8 cellular contexts compared by ENCODE assay signal in the genomic region with DNA sequence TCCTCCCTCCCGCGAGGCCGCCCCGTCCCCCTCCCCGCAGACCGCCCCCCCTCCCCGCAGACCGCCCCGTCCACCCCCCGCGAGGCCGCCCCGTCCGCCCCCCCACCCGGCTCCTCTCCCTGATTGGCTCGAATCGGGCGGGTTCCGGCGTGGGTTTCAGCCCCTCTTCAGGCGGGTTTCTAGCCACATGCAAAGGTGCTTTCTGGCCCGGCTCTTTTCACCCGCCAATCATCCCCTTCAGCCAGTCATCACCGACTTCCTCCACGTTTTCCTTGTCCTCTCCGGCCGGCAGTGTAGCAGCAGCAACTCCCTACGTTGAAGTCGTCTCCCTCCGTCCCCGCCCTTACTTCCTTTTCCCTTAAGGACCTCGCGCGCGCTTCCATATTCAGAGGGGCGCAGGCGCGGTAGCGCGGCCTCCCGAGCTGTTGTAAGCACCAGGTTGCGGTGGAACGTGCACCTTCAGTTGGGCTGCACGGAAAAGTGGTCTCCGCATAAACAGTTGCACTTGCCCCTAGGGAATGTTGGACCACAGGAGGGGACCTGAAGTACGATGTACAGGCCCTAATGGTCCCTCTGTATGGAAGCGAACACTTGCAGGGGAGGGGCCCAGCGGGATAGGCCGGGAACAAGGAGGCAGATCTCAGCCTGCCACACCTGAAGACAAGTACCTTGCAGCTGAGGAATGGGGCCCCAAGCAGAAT. TPM values are rescaled to one million over a fixed set of nuclear protein-coding genes. Genes with fewer than 3 reads are reported as not detected.
A peak's percentile ranks its signal among the peaks of the same experiment; 100 is the strongest.
DNase-seq lines count a peak whose midpoint lies in the region; ATAC-seq, FAIRE-seq and TF ChIP-seq lines count a peak whose summit lies in the region.

No MANE protein-coding gene starts in this region.

- no peaks in the 10 kb centered on the region for H3K27me3 ChIP-seq in DOHH2 (ENCODE audit: control insufficient read depth, low read length)
- no peaks in the 10 kb centered on the region for H3K27me3 ChIP-seq in GM23248 (replicated peaks; ENCODE audit: insufficient read depth)
- no peaks in the 10 kb centered on the region for H3K27me3 ChIP-seq in Karpas-422 (ENCODE audit: low read length)

- DNase-seq in GM23248 (peak; percentile 96), Karpas-422 (peak; percentile 100), RCC 7860 (ENCODE audit: low spot score) (peak; percentile 87), fibroblast of gingiva (ENCODE audit: low read depth) (peak; percentile 96), naive B cell (peak; percentile 86)
- DNase-seq in activated T-helper 1 cell treated with anti-CD3 and anti-CD28 coated beads, Interleukin-12 subunit alpha, Interleukin-12 subunit beta, Interleukin-2, Interleukin-4 antibody, amounts not matched to agents 30 ng/mL and 10 ng/mL and 1 ng/mL, durations not matched to agents 14 hours and 24 hours and 36 hours (ENCODE audit: low spot score): peak; percentile 85
- DNase-seq in stimulated activated effector memory CD8-positive, alpha-beta T cell treated with anti-CD3 and anti-CD28 coated beads, Interleukin-12 subunit alpha, Interleukin-12 subunit beta, amount 100 ng/mL, for 72 hours (ENCODE audit: low spot score in 2 of 2): peak; percentile 63 to 93

- peak overlapping the region; percentile 83 for H3K9ac ChIP-seq in GM23248
- H3K9ac ChIP-seq in Karpas-422 (ENCODE audit: low read length): peak overlapping the region; percentile 91

- H3K4me3 ChIP-seq in DOHH2 (ENCODE audit: low read length) (peak overlapping the region; percentile 99), GM23248 (peak overlapping the region; percentile 90), Karpas-422 (ENCODE audit: low read length) (peak overlapping the region; percentile 82)

- intact Hi-C loops in activated T-helper 1 cell treated with anti-CD3 and anti-CD28 coated beads, Interleukin-12 subunit alpha, Interleukin-12 subunit beta, Interleukin-2, Interleukin-4 antibody, amounts not matched to agents 30 ng/mL and 10 ng/mL and 1 ng/mL, durations not matched to agents 14 hours and 24 hours and 36 hours (cut with micrococcal nuclease): loop anchor here (1.0 to 5.0 kb wide), 6 partner anchors 50 to 698 kb away; a partner anchor contains a TSS

- H4K20me1 ChIP-seq in DOHH2 (ENCODE audit: control insufficient read depth, insufficient read depth, low read depth, low read length): no peaks in the 10 kb centered on the region
- H4K20me1 ChIP-seq in GM23248 (ENCODE audit: insufficient read depth): no peaks in the 10 kb centered on the region
- H4K20me1 ChIP-seq in Karpas-422 (ENCODE audit: insufficient read depth, low read depth, low read length): no peaks in the 10 kb centered on the region

- H3F3A ChIP-seq in DOHH2 (ENCODE audit: control insufficient read depth, insufficient read depth) (no peaks in the 10 kb centered on the region), GM23248 (ENCODE audit: insufficient read depth) (no peaks in the 10 kb centered on the region)

- in situ Hi-C loops in GM23248 (cut with MboI): no loop called here

- H3K79me2 ChIP-seq in DOHH2 (ENCODE audit: control insufficient read depth, low read length): peaks cover 20% of the 10 kb centered on the region
- no peaks in the 10 kb centered on the region for H3K79me2 ChIP-seq in GM23248 (ENCODE audit: insufficient read depth)
- H3K79me2 ChIP-seq in Karpas-422 (ENCODE audit: low read length): no peaks in the 10 kb centered on the region

- no peak for FAIRE-seq in RCC 7860 (lab: Jason Lieb, UNC)

- H3K36me3 Mint-ChIP-seq in activated T-helper 1 cell treated with anti-CD3 and anti-CD28 coated beads, Interleukin-12 subunit alpha, Interleukin-12 subunit beta, Interleukin-2, Interleukin-4 antibody, amounts not matched to agents 30 ng/mL and 10 ng/mL and 1 ng/mL, durations not matched to agents 14 hours and 24 hours and 36 hours (ENCODE audit: low read depth): peaks cover 7% of the 10 kb centered on the region
- H3K36me3 Mint-ChIP-seq in naive B cell: peaks cover 8 to 12% of the 10 kb centered on the region in 2 donors
- peaks cover 16% of the 10 kb centered on the region for H3K36me3 Mint-ChIP-seq in stimulated activated effector memory CD8-positive, alpha-beta T cell treated with anti-CD3 and anti-CD28 coated beads, Interleukin-12 subunit alpha, Interleukin-12 subunit beta, amount 100 ng/mL, for 72 hours

- no peak for TF ChIP-seq CTCF in DOHH2 (IDR thresholded peaks at IDR 0.05; ENCODE audit: low read depth, low read length, poor library complexity, severe bottlenecking)

- H3K4me2 ChIP-seq in DOHH2 (ENCODE audit: low read length) (peak overlapping the region; percentile 95), GM23248 (ENCODE audit: unreplicated experiment) (peak overlapping the region; percentile 88), Karpas-422 (ENCODE audit: low read depth, low read length, poor library complexity, severe bottlenecking) (peak overlapping the region; percentile 92)

- no peaks in the 10 kb centered on the region for H3K27me3 Mint-ChIP-seq in activated T-helper 1 cell treated with anti-CD3 and anti-CD28 coated beads, Interleukin-12 subunit alpha, Interleukin-12 subunit beta, Interleukin-2, Interleukin-4 antibody, amounts not matched to agents 30 ng/mL and 10 ng/mL and 1 ng/mL, durations not matched to agents 14 hours and 24 hours and 36 hours (ENCODE audit: insufficient read depth)
- no peaks in the 10 kb centered on the region for H3K27me3 Mint-ChIP-seq in naive B cell

- ATAC-seq in naive B cell (ENCODE audit: low read depth in 2 of 2): peak; percentile 83 to 84
- peak; percentile 88 for ATAC-seq in stimulated activated effector memory CD8-positive, alpha-beta T cell treated with anti-CD3 and anti-CD28 coated beads, Interleukin-12 subunit alpha, Interleukin-12 subunit beta, amount 100 ng/mL, for 72 hours

- H3K9me3 ChIP-seq in DOHH2 (ENCODE audit: control insufficient read depth, insufficient read depth, low read length) (peaks cover 10% of the 10 kb centered on the region), GM23248 (ENCODE audit: low read depth) (no peaks in the 10 kb centered on the region), Karpas-422 (ENCODE audit: low read length) (peaks cover 9% of the 10 kb centered on the region)

- H3K27ac Mint-ChIP-seq in activated T-helper 1 cell treated with anti-CD3 and anti-CD28 coated beads, Interleukin-12 subunit alpha, Interleukin-12 subunit beta, Interleukin-2, Interleukin-4 antibody, amounts not matched to agents 30 ng/mL and 10 ng/mL and 1 ng/mL, durations not matched to agents 14 hours and 24 hours and 36 hours: peak overlapping the region; percentile 84
- H3K27ac Mint-ChIP-seq in naive B cell: peak overlapping the region; percentile 49 to 99 (median 96)
- H3K27ac Mint-ChIP-seq in stimulated activated effector memory CD8-positive, alpha-beta T cell treated with anti-CD3 and anti-CD28 coated beads, Interleukin-12 subunit alpha, Interleukin-12 subunit beta, amount 100 ng/mL, for 72 hours: peak overlapping the region; percentile 87

- H3K4me1 ChIP-seq in DOHH2 (ENCODE audit: control insufficient read depth, low read length) (peaks cover 30% of the 10 kb centered on the region), GM23248 (ENCODE audit: insufficient read depth) (no peaks in the 10 kb centered on the region), Karpas-422 (ENCODE audit: low read length) (peaks cover 23% of the 10 kb centered on the region)

- H3K36me3 ChIP-seq in DOHH2 (ENCODE audit: control insufficient read depth, low read length): peaks cover 9% of the 10 kb centered on the region
- H3K36me3 ChIP-seq in GM23248 (ENCODE audit: low read depth): no peaks in the 10 kb centered on the region
- no peaks in the 10 kb centered on the region for H3K36me3 ChIP-seq in Karpas-422 (ENCODE audit: insufficient read depth, low read length)

- H3K4me3 Mint-ChIP-seq in activated T-helper 1 cell treated with anti-CD3 and anti-CD28 coated beads, Interleukin-12 subunit alpha, Interleukin-12 subunit beta, Interleukin-2, Interleukin-4 antibody, amounts not matched to agents 30 ng/mL and 10 ng/mL and 1 ng/mL, durations not matched to agents 14 hours and 24 hours and 36 hours: peak overlapping the region; percentile 81
- peak overlapping the region; percentile 82 to 98 (median 96) for H3K4me3 Mint-ChIP-seq in naive B cell
- H3K4me3 Mint-ChIP-seq in stimulated activated effector memory CD8-positive, alpha-beta T cell treated with anti-CD3 and anti-CD28 coated beads, Interleukin-12 subunit alpha, Interleukin-12 subunit beta, amount 100 ng/mL, for 72 hours: peak overlapping the region; percentile 85

- H2AFZ ChIP-seq in GM23248 (peak overlapping the region; percentile 97), Karpas-422 (ENCODE audit: low read length) (peak overlapping the region; percentile 24; the same call in 1 of the 2 replicates)

- H3K9me2 ChIP-seq in DOHH2 (replicated peaks; ENCODE audit: control insufficient read depth, low read length) (no peaks in the 10 kb centered on the region), GM23248 (ENCODE audit: insufficient read depth) (no peaks in the 10 kb centered on the region), Karpas-422 (replicated peaks; ENCODE audit: insufficient read depth, low read length) (no peaks in the 10 kb centered on the region)

- peaks cover 16% of the 10 kb centered on the region for H3K9me3 Mint-ChIP-seq in activated T-helper 1 cell treated with anti-CD3 and anti-CD28 coated beads, Interleukin-12 subunit alpha, Interleukin-12 subunit beta, Interleukin-2, Interleukin-4 antibody, amounts not matched to agents 30 ng/mL and 10 ng/mL and 1 ng/mL, durations not matched to agents 14 hours and 24 hours and 36 hours
- H3K9me3 Mint-ChIP-seq in naive B cell: peaks cover 3 to 20% (median 8%) of the 10 kb centered on the region in 7 donors
- peaks cover 7% of the 10 kb centered on the region for H3K9me3 Mint-ChIP-seq in stimulated activated effector memory CD8-positive, alpha-beta T cell treated with anti-CD3 and anti-CD28 coated beads, Interleukin-12 subunit alpha, Interleukin-12 subunit beta, amount 100 ng/mL, for 72 hours

- WGBS in GM23248 (ENCODE audit: low coverage in 1 of 2, low lambda C conversion rate in 2 of 2, missing lambda C conversion rate in 2 of 2), 2 experiments: 2 to 3% methylated on average over 34 to 40 of the region's 49 CpGs

- H3K4me1 Mint-ChIP-seq in activated T-helper 1 cell treated with anti-CD3 and anti-CD28 coated beads, Interleukin-12 subunit alpha, Interleukin-12 subunit beta, Interleukin-2, Interleukin-4 antibody, amounts not matched to agents 30 ng/mL and 10 ng/mL and 1 ng/mL, durations not matched to agents 14 hours and 24 hours and 36 hours (ENCODE audit: low read depth): peaks cover 29% of the 10 kb centered on the region
- H3K4me1 Mint-ChIP-seq in naive B cell: peaks cover 13 to 32% (median 19%) of the 10 kb centered on the region in 3 donors
- peaks cover 14% of the 10 kb centered on the region for H3K4me1 Mint-ChIP-seq in stimulated activated effector memory CD8-positive, alpha-beta T cell treated with anti-CD3 and anti-CD28 coated beads, Interleukin-12 subunit alpha, Interleukin-12 subunit beta, amount 100 ng/mL, for 72 hours

- H3K27ac ChIP-seq in DOHH2 (ENCODE audit: low read depth, low read length): peak overlapping the region; percentile 90
- peak overlapping the region; percentile 30; the same call in 1 of the 2 replicates for H3K27ac ChIP-seq in GM23248
- H3K27ac ChIP-seq in Karpas-422 (ENCODE audit: low read length): peak overlapping the region; percentile 59

RNA-seq across cellular contexts. Expression of a gene that starts 44.6 kb away (rescaled TPM):
- total RNA-seq in GM23248 (2014; rRNA removed; shearing (Covaris generic)): not detected in 2 replicates
- polyA plus RNA-seq in GM23248 (2016; fragmentation: Nextera tagmentation; extraction: Ambion mirVana): not detected in 2 replicates
- 87.8 and 101 TPM in 2 replicates for total RNA-seq in Karpas-422 (2014; rRNA removed; shearing (Covaris generic); ENCODE audit: low replicate concordance)
- 0.10 and 0.15 TPM in 2 replicates for total RNA-seq in activated T-helper 1 cell treated with anti-CD3 and anti-CD28 coated beads, Interleukin-12 subunit alpha, Interleukin-12 subunit beta, Interleukin-2, Interleukin-4 antibody, amounts not matched to agents 30 ng/mL and 10 ng/mL and 1 ng/mL, durations not matched to agents 14 hours and 24 hours and 36 hours
- 1 to 10 TPM; 1.6 to 7.4 (median 3.2) TPM for polyA plus RNA-seq in naive B cell (ENCODE audit: low read depth in 6 of 6)

RNA-seq across cellular contexts. Expression of a gene that starts 49.4 kb away (rescaled TPM):
- 23.4 and 24.1 TPM in 2 replicates for total RNA-seq in GM23248 (2014; rRNA removed; shearing (Covaris generic))
- 45.6 and 52.9 TPM in 2 replicates for polyA plus RNA-seq in GM23248 (2016; fragmentation: Nextera tagmentation; extraction: Ambion mirVana)
- total RNA-seq in Karpas-422 (2014; rRNA removed; shearing (Covaris generic); ENCODE audit: low replicate concordance): 59.7 and 62.4 TPM in 2 replicates
- total RNA-seq in activated T-helper 1 cell treated with anti-CD3 and anti-CD28 coated beads, Interleukin-12 subunit alpha, Interleukin-12 subunit beta, Interleukin-2, Interleukin-4 antibody, amounts not matched to agents 30 ng/mL and 10 ng/mL and 1 ng/mL, durations not matched to agents 14 hours and 24 hours and 36 hours: 241 and 244 TPM in 2 replicates
- polyA plus RNA-seq in naive B cell (ENCODE audit: low read depth in 6 of 6): 10 to 100 TPM; 44.1 to 74.7 (median 60.2) TPM

Comparison
In these comparisons a context has a peak if more than half of its experiments do, and no peak if none do; other contexts are left out.
1. Peak in every context shown above with its lines: DNase-seq, ATAC-seq, H3K4me3 ChIP-seq and H3K27ac ChIP-seq.
2. H3K27ac ChIP-seq: peak in every context shown above with its lines; median percentile 90 in DOHH2; 59 in Karpas-422; 30 in GM23248.
3. RNA of a gene that starts 44.6 kb away (total RNA-seq): 87.8 to 101 TPM in Karpas-422; 0.10 to 0.15 TPM in activated T-helper 1 cell treated with anti-CD3 and anti-CD28 coated beads, Interleukin-12 subunit alpha, Interleukin-12 subunit beta, Interleukin-2, Interleukin-4 antibody, amounts not matched to agents 30 ng/mL and 10 ng/mL and 1 ng/mL, durations not matched to agents 14 hours and 24 hours and 36 hours and not detected in GM23248; every median in the first group is over 10 times any median in the second.